In genomic region chr10:76296885-76297775, GRCh38 we compare ENCODE assay signal across 17 cellular contexts.
"Had no signal": no experiment of that assay in that cellular context is flagged by ENCODE, and none has a peak within 500 bp of the region (broad histone marks: within the 10 kb centered on the region; RNA-seq: fewer than 3 reads in every experiment).

No MANE protein-coding gene starts in this region.

- H3K9ac ChIP-seq: parathyroid adenoma had no signal

- H3K27ac Mint-ChIP-seq: activated naive CD4-positive, alpha-beta T cell treated with anti-CD3 and anti-CD28 coated beads, Interleukin-2, amount 50 U/mL, for 24 hours; dendritic cell treated with granulocyte-macrophage colony-stimulating factor and Interleukin-4, amounts not matched to agents 40 ng/mL and 50 ng/mL, for 4 days; effector memory CD8-positive, alpha-beta T cell; stimulated activated memory B cell treated with anti-CD40 and anti-IgM and Interleukin-4, amounts not matched to agents 10 μg/mL and 1 μg/mL and 100 μg/mL, for 72 hours had no signal

- H3K4me1 Mint-ChIP-seq: activated naive CD4-positive, alpha-beta T cell treated with anti-CD3 and anti-CD28 coated beads, Interleukin-2, amount 50 U/mL, for 24 hours; stimulated activated memory B cell treated with anti-CD40 and anti-IgM and Interleukin-4, amounts not matched to agents 10 μg/mL and 1 μg/mL and 100 μg/mL, for 72 hours had no signal

- H3K9me3 Mint-ChIP-seq: activated naive CD4-positive, alpha-beta T cell treated with anti-CD3 and anti-CD28 coated beads, Interleukin-2, amount 50 U/mL, for 24 hours; dendritic cell treated with granulocyte-macrophage colony-stimulating factor and Interleukin-4, amounts not matched to agents 40 ng/mL and 50 ng/mL, for 4 days; stimulated activated memory B cell treated with anti-CD40 and anti-IgM and Interleukin-4, amounts not matched to agents 10 μg/mL and 1 μg/mL and 100 μg/mL, for 72 hours had no signal

- H3K27me3 ChIP-seq: transverse colon had no signal

- ATAC-seq: activated CD4-positive, CD25-positive, alpha-beta regulatory T cell treated with anti-CD3 and anti-CD28 coated beads, Interleukin-2, amount 50 U/mL, for 24 hours; effector memory CD8-positive, alpha-beta T cell; stimulated activated memory B cell treated with anti-CD40 and anti-IgM and Interleukin-4, amounts not matched to agents 10 μg/mL and 1 μg/mL and 100 μg/mL, for 72 hours had no signal

- H3K27ac ChIP-seq: parathyroid adenoma, transverse colon had no signal

- H2AFZ ChIP-seq: parathyroid adenoma had no signal

- H3K4me1 ChIP-seq: parathyroid adenoma had no signal

- H3K9me3 ChIP-seq: transverse colon had no signal

- H3K4me3 Mint-ChIP-seq: activated naive CD4-positive, alpha-beta T cell treated with anti-CD3 and anti-CD28 coated beads, Interleukin-2, amount 50 U/mL, for 24 hours; dendritic cell treated with granulocyte-macrophage colony-stimulating factor and Interleukin-4, amounts not matched to agents 40 ng/mL and 50 ng/mL, for 4 days; effector memory CD8-positive, alpha-beta T cell; neural crest cell; stimulated activated memory B cell treated with anti-CD40 and anti-IgM and Interleukin-4, amounts not matched to agents 10 μg/mL and 1 μg/mL and 100 μg/mL, for 72 hours had no signal

- H3K4me2 ChIP-seq: smooth muscle cell had no signal

- H3K36me3 ChIP-seq: transverse colon had no signal

- H3K27me3 Mint-ChIP-seq: activated naive CD4-positive, alpha-beta T cell treated with anti-CD3 and anti-CD28 coated beads, Interleukin-2, amount 50 U/mL, for 24 hours; dendritic cell treated with granulocyte-macrophage colony-stimulating factor and Interleukin-4, amounts not matched to agents 40 ng/mL and 50 ng/mL, for 4 days; effector memory CD8-positive, alpha-beta T cell; stimulated activated memory B cell treated with anti-CD40 and anti-IgM and Interleukin-4, amounts not matched to agents 10 μg/mL and 1 μg/mL and 100 μg/mL, for 72 hours had no signal

- DNase-seq: activated effector memory CD4-positive, alpha-beta T cell treated with Interleukin-2 at 50 U/mL for 16 hours; activated T-cell treated with anti-CD3 and anti-CD28 coated beads, Interleukin-2, amount 50 U/mL, for 1 hour; amniotic stem cell; cerebellar nuclear complex; effector memory CD8-positive, alpha-beta T cell; hypothalamus; left colon; mammary epithelial cell; transverse colon had no signal

- H3K36me3 Mint-ChIP-seq: activated naive CD4-positive, alpha-beta T cell treated with anti-CD3 and anti-CD28 coated beads, Interleukin-2, amount 50 U/mL, for 24 hours; brain; stimulated activated memory B cell treated with anti-CD40 and anti-IgM and Interleukin-4, amounts not matched to agents 10 μg/mL and 1 μg/mL and 100 μg/mL, for 72 hours had no signal

- H3K4me3 ChIP-seq: smooth muscle cell, transverse colon had no signal
